In genomic region chr17:35051183-35051578, GRCh38 we compare ENCODE assay signal across 8 cellular contexts. TPM values are rescaled to one million over a fixed set of nuclear protein-coding genes. Genes with fewer than 3 reads are reported as not detected.
DNase-seq lines count a peak whose midpoint lies in the region; ATAC-seq and TF ChIP-seq lines count a peak whose summit lies in the region.

No MANE protein-coding gene starts in this region.

- peaks cover 68% of the 10 kb centered on the region for H3K4me1 Mint-ChIP-seq in activated T-helper 1 cell treated with anti-CD3 and anti-CD28 coated beads, Interleukin-12 subunit alpha, Interleukin-12 subunit beta, Interleukin-2, Interleukin-4 antibody, amounts not matched to agents 30 ng/mL and 10 ng/mL and 1 ng/mL, durations not matched to agents 14 hours and 24 hours and 36 hours (ENCODE audit: low read depth)

- H3K27ac Mint-ChIP-seq in activated T-helper 1 cell treated with anti-CD3 and anti-CD28 coated beads, Interleukin-12 subunit alpha, Interleukin-12 subunit beta, Interleukin-2, Interleukin-4 antibody, amounts not matched to agents 30 ng/mL and 10 ng/mL and 1 ng/mL, durations not matched to agents 14 hours and 24 hours and 36 hours: peak overlapping the region; percentile 93

- no peaks in the 10 kb centered on the region for H3K27me3 Mint-ChIP-seq in activated T-helper 1 cell treated with anti-CD3 and anti-CD28 coated beads, Interleukin-12 subunit alpha, Interleukin-12 subunit beta, Interleukin-2, Interleukin-4 antibody, amounts not matched to agents 30 ng/mL and 10 ng/mL and 1 ng/mL, durations not matched to agents 14 hours and 24 hours and 36 hours (ENCODE audit: insufficient read depth)

- intact Hi-C loops in Right ventricle myocardium inferior (cut with DNase I): no loop called here
- intact Hi-C loops in cardiac septum (cut with DNase I): no loop called here
- intact Hi-C loops in activated T-helper 1 cell treated with anti-CD3 and anti-CD28 coated beads, Interleukin-12 subunit alpha, Interleukin-12 subunit beta, Interleukin-2, Interleukin-4 antibody, amounts not matched to agents 30 ng/mL and 10 ng/mL and 1 ng/mL, durations not matched to agents 14 hours and 24 hours and 36 hours (cut with micrococcal nuclease): loop anchor here (1.0 kb wide), 3 partner anchors 12 to 38 kb away; partner anchors contain the start of gene RFFL
- intact Hi-C loops in left colon (cut with DNase I, micrococcal nuclease): no loop called here

- H3K36me3 Mint-ChIP-seq in activated T-helper 1 cell treated with anti-CD3 and anti-CD28 coated beads, Interleukin-12 subunit alpha, Interleukin-12 subunit beta, Interleukin-2, Interleukin-4 antibody, amounts not matched to agents 30 ng/mL and 10 ng/mL and 1 ng/mL, durations not matched to agents 14 hours and 24 hours and 36 hours (ENCODE audit: low read depth): peaks cover 24% of the 10 kb centered on the region

- H3K9me3 Mint-ChIP-seq in activated T-helper 1 cell treated with anti-CD3 and anti-CD28 coated beads, Interleukin-12 subunit alpha, Interleukin-12 subunit beta, Interleukin-2, Interleukin-4 antibody, amounts not matched to agents 30 ng/mL and 10 ng/mL and 1 ng/mL, durations not matched to agents 14 hours and 24 hours and 36 hours: no peaks in the 10 kb centered on the region

- DNase-seq in Right ventricle myocardium inferior (ENCODE audit: missing footprints): no peak
- DNase-seq in cardiac septum (ENCODE audit: low spot score): no peak
- peak; percentile 30 for DNase-seq in activated T-helper 1 cell treated with anti-CD3 and anti-CD28 coated beads, Interleukin-12 subunit alpha, Interleukin-12 subunit beta, Interleukin-2, Interleukin-4 antibody, amounts not matched to agents 30 ng/mL and 10 ng/mL and 1 ng/mL, durations not matched to agents 14 hours and 24 hours and 36 hours (ENCODE audit: low spot score)
- no peak for DNase-seq in left colon
- DNase-seq in cerebellar nuclear complex (lab: John Stamatoyannopoulos, UW): no peak
- DNase-seq in occipital lobe (lab: John Stamatoyannopoulos, UW): no peak

- ATAC-seq in Right ventricle myocardium inferior (peak; percentile 28), HG03460 (IDR thresholded peaks at IDR 0.05; ENCODE audit: unreplicated experiment) (peak; percentile 61), left colon (peak; percentile 81), SK-N-SH treated with all-trans-retinoic acid at 6 μM for 48 hours (no peak)

- H3K4me3 Mint-ChIP-seq in activated T-helper 1 cell treated with anti-CD3 and anti-CD28 coated beads, Interleukin-12 subunit alpha, Interleukin-12 subunit beta, Interleukin-2, Interleukin-4 antibody, amounts not matched to agents 30 ng/mL and 10 ng/mL and 1 ng/mL, durations not matched to agents 14 hours and 24 hours and 36 hours: peak overlapping the region; percentile 74

TF ChIP-seq in SK-N-SH treated with all-trans-retinoic acid at 6 μM for 48 hours, 23 proteins besides CTCF, POLR2A, EP300 and RAD21:
- no peak for TF ChIP-seq PATZ1 (CRISPR knock-in tag; IDR thresholded peaks at IDR 0.05; ENCODE audit: borderline replicate concordance)
- TF ChIP-seq TCF4 (CRISPR knock-in tag; IDR thresholded peaks at IDR 0.05; ENCODE audit: borderline replicate concordance): no peak
- TF ChIP-seq PPARA (CRISPR knock-in tag; IDR thresholded peaks at IDR 0.05; ENCODE audit: borderline replicate concordance): no peak
- no peak for TF ChIP-seq SNAI2 (CRISPR knock-in tag; IDR thresholded peaks at IDR 0.05)
- no peak for TF ChIP-seq ZNF565 (CRISPR knock-in tag; conservative IDR thresholded peaks at IDR 0.05; ENCODE audit: low read depth)
- no peak for TF ChIP-seq POU6F1 (CRISPR knock-in tag; IDR thresholded peaks at IDR 0.05; ENCODE audit: borderline replicate concordance, low read depth)
- TF ChIP-seq BACH2 (CRISPR knock-in tag; IDR thresholded peaks at IDR 0.05; ENCODE audit: borderline replicate concordance): no peak
- TF ChIP-seq ZNF70 (CRISPR knock-in tag; IDR thresholded peaks at IDR 0.05): no peak
- no peak for TF ChIP-seq ZFP30 (CRISPR knock-in tag; IDR thresholded peaks at IDR 0.05)
- no peak for TF ChIP-seq CSRNP3 (CRISPR knock-in tag; IDR thresholded peaks at IDR 0.05)
- TF ChIP-seq TOX (CRISPR knock-in tag; IDR thresholded peaks at IDR 0.05; ENCODE audit: borderline replicate concordance): no peak
- no peak for TF ChIP-seq CSDC2 (CRISPR knock-in tag; IDR thresholded peaks at IDR 0.05)
- no peak for TF ChIP-seq ISL1 (CRISPR knock-in tag; IDR thresholded peaks at IDR 0.05)
TF ChIP-seq in SK-N-SH treated with all-trans-retinoic acid at 6 μM for 48 hours: peak in this region for 0.

RNA-seq across cellular contexts. Expression of gene RFFL, which starts 12.3 kb away (rescaled TPM):
- 11.2 TPM for total RNA-seq in Right ventricle myocardium inferior
- total RNA-seq in cardiac septum: 15.5 TPM
- 28.1 and 28.2 TPM in 2 replicates for total RNA-seq in activated T-helper 1 cell treated with anti-CD3 and anti-CD28 coated beads, Interleukin-12 subunit alpha, Interleukin-12 subunit beta, Interleukin-2, Interleukin-4 antibody, amounts not matched to agents 30 ng/mL and 10 ng/mL and 1 ng/mL, durations not matched to agents 14 hours and 24 hours and 36 hours
- 10 to 100 TPM; 53.4 to 60.8 TPM for total RNA-seq in left colon
- total RNA-seq in occipital lobe: 7.8 TPM
